In the genomic region with DNA sequence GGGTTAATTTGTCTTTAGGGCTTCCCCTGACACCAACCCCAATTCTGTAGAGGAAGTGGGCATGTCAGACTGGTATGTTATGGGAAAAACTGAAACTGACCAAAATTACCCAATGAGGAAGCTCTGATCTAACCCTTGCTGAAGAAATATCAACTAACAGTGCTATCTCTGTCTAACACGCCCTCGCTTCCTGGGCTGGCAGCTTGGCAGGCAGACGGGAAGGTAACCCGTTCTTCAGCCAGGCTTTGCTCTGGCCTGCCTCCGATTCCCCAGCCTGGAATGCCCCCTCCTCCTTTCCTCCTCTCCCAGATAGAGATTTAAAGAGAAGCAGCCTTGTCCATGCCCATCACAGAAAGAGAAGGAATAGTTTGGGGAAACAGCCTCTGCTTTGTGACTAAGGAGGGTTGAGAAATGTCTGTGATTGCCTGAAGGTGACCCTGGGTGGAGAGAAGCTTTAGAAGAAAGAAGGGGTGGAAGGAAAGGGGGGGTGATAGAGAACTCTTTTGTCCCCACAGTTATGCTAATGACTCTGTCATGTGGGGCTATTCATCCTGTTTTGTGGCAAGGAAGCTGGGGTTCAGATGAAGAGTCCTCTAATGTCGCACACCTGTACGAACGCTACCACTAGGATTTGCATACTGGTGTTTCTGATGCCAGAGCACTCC, we compare ENCODE assay signal across 1 cellular context.
TF ChIP-seq lines count a peak whose summit lies in the region.

No MANE protein-coding gene starts in this region.

TF ChIP-seq in SK-N-SH, 30 proteins besides CTCF, POLR2A, EP300 and RAD21 (continued from another document):
- TF ChIP-seq, protein P1, sequence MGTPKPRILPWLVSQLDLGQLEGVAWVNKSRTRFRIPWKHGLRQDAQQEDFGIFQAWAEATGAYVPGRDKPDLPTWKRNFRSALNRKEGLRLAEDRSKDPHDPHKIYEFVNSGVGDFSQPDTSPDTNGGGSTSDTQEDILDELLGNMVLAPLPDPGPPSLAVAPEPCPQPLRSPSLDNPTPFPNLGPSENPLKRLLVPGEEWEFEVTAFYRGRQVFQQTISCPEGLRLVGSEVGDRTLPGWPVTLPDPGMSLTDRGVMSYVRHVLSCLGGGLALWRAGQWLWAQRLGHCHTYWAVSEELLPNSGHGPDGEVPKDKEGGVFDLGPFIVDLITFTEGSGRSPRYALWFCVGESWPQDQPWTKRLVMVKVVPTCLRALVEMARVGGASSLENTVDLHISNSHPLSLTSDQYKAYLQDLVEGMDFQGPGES (IDR thresholded peaks at IDR 0.05; ENCODE audit: low read depth, low read length), result no peak
- no peak for TF ChIP-seq RFX5 (IDR thresholded peaks at IDR 0.05; ENCODE audit: low read length)
- no peak for TF ChIP-seq YY1 (IDR thresholded peaks at IDR 0.05; ENCODE audit: low read depth)
- TF ChIP-seq FOXJ3 (CRISPR knock-in tag; IDR thresholded peaks at IDR 0.05), result no peak
- no peak for TF ChIP-seq MEF2A (IDR thresholded peaks at IDR 0.05; ENCODE audit: borderline replicate concordance, low read depth)
- TF ChIP-seq, protein P2, sequence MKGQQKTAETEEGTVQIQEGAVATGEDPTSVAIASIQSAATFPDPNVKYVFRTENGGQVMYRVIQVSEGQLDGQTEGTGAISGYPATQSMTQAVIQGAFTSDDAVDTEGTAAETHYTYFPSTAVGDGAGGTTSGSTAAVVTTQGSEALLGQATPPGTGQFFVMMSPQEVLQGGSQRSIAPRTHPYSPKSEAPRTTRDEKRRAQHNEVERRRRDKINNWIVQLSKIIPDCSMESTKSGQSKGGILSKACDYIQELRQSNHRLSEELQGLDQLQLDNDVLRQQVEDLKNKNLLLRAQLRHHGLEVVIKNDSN (IDR thresholded peaks at IDR 0.05; ENCODE audit: borderline replicate concordance, low read depth), result no peak
- no peak for TF ChIP-seq MXI1 (IDR thresholded peaks at IDR 0.05; ENCODE audit: low read depth, low read length)
- no peak for TF ChIP-seq SIN3A (IDR thresholded peaks at IDR 0.05; ENCODE audit: borderline replicate concordance, low read depth, low read length)
- TF ChIP-seq RXRA (IDR thresholded peaks at IDR 0.05; ENCODE audit: borderline replicate concordance, low read depth), result no peak
- TF ChIP-seq, protein P3, sequence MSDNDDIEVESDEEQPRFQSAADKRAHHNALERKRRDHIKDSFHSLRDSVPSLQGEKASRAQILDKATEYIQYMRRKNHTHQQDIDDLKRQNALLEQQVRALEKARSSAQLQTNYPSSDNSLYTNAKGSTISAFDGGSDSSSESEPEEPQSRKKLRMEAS (IDR thresholded peaks at IDR 0.05; ENCODE audit: low read depth), result no peak
- no peak for TF ChIP-seq NFIC (IDR thresholded peaks at IDR 0.05; ENCODE audit: borderline replicate concordance)
- no peak for TF ChIP-seq CHD2 (IDR thresholded peaks at IDR 0.05; ENCODE audit: low read length, partially characterized antibody)
- TF ChIP-seq ELF1 (IDR thresholded peaks at IDR 0.05), result no peak
- TF ChIP-seq GATA2 (CRISPR knock-in tag; IDR thresholded peaks at IDR 0.05), result no peak
- TF ChIP-seq TAF1 (IDR thresholded peaks at IDR 0.05; ENCODE audit: borderline replicate concordance, low read depth, low read length), result no peak
TF ChIP-seq in SK-N-SH: peak in this region for 0.
